31 cellular contexts compared by ENCODE assay signal in the genomic region with DNA sequence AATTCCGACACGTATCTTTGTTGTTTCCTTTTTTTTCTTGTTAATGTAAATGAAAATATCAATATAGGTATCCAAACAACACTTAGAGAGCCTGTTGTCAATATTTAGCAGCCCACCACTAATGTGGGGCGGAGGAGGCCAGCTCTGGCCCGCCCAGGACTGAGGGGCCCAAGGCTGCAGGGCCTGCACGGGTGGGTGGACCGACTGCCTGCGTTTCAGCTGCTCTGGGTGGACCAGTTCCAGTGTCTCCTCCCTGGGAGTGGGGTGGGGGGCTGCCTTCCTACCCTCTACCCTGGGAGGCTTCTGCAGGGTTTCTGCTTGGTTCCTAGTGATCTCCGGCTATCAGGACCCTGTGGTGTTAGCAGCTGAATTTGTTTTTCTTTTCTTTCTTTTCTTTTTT. TPM values are rescaled to one million over a fixed set of nuclear protein-coding genes. Genes with fewer than 3 reads are reported as not detected.
DNase-seq lines count a peak whose midpoint lies in the region; ATAC-seq and TF ChIP-seq lines count a peak whose summit lies in the region.
"Had no signal": no experiment of that assay in that cellular context is flagged by ENCODE, and none has a peak within 500 bp of the region (broad histone marks: within the 10 kb centered on the region; RNA-seq: fewer than 3 reads in every experiment).

No MANE protein-coding gene starts in this region.

- H3K27ac ChIP-seq in left ventricle myocardium inferior (replicated peaks), result no peak overlapping the region
- no peak overlapping the region for H3K27ac ChIP-seq in RWPE2 (ENCODE audit: poor library complexity, severe bottlenecking)
- H3K27ac ChIP-seq: BLaER1 treated with 17β-estradiol and CSF1 and Interleukin-3, amounts not matched to agents 10 nM and 100 nM; brain microvascular endothelial cell; gastroesophageal sphincter; upper lobe of left lung; WERI-Rb-1 had no signal

- H3K27me3 Mint-ChIP-seq in immature natural killer cell (ENCODE audit: low read depth in 3 of 3), result peaks cover 0 to 19% (median 10%) of the 10 kb centered on the region in 3 donors

- H3K4me3 ChIP-seq in left ventricle myocardium inferior (no peak overlapping the region), RWPE2 (ENCODE audit: severe bottlenecking) (no peak overlapping the region)
- H3K4me3 ChIP-seq: BLaER1 treated with 17β-estradiol and CSF1 and Interleukin-3, amounts not matched to agents 10 nM and 100 nM; gastroesophageal sphincter; GM23338; pancreas; smooth muscle cell; upper lobe of left lung had no signal

- peak overlapping the region in 4 of 6 donors; percentile 26 to 67 (median 48) for H3K27ac Mint-ChIP-seq in immature natural killer cell
- H3K27ac Mint-ChIP-seq in stimulated activated effector memory CD8-positive, alpha-beta T cell treated with anti-CD3 and anti-CD28 coated beads, Interleukin-12 subunit alpha, Interleukin-12 subunit beta, amount 100 ng/mL, for 72 hours, result peak overlapping the region; percentile 97
- H3K27ac Mint-ChIP-seq: GM23338, nephron had no signal

- peaks cover 0 to 6% (median 0%) of the 10 kb centered on the region in 3 donors for H3K36me3 Mint-ChIP-seq in immature natural killer cell
- peaks cover 41% of the 10 kb centered on the region for H3K36me3 Mint-ChIP-seq in stimulated activated effector memory CD8-positive, alpha-beta T cell treated with anti-CD3 and anti-CD28 coated beads, Interleukin-12 subunit alpha, Interleukin-12 subunit beta, amount 100 ng/mL, for 72 hours

- H3K4me1 Mint-ChIP-seq in immature natural killer cell, result peaks cover 71 to 75% of the 10 kb centered on the region in 2 donors
- H3K4me1 Mint-ChIP-seq in stimulated activated effector memory CD8-positive, alpha-beta T cell treated with anti-CD3 and anti-CD28 coated beads, Interleukin-12 subunit alpha, Interleukin-12 subunit beta, amount 100 ng/mL, for 72 hours, result peaks cover 76% of the 10 kb centered on the region

- intact Hi-C loops in Right ventricle myocardium superior (cut with DNase I), result no loop called here
- intact Hi-C loops in left ventricle myocardium inferior (cut with micrococcal nuclease), result no loop called here

- no peaks in the 10 kb centered on the region for H3K27me3 ChIP-seq in left ventricle myocardium inferior (ENCODE audit: low read depth)
- no peaks in the 10 kb centered on the region for H3K27me3 ChIP-seq in RWPE2 (ENCODE audit: insufficient read depth, poor library complexity, severe bottlenecking)
- H3K27me3 ChIP-seq: BLaER1 treated with 17β-estradiol and CSF1 and Interleukin-3, amounts not matched to agents 10 nM and 100 nM; brain microvascular endothelial cell; pancreas; upper lobe of left lung had no signal

- H3K4me1 ChIP-seq in left ventricle myocardium inferior, result peaks cover 14% of the 10 kb centered on the region
- H3K4me1 ChIP-seq in RWPE2 (ENCODE audit: insufficient read depth, poor library complexity, severe bottlenecking), result peaks cover 11% of the 10 kb centered on the region
- H3K4me1 ChIP-seq: gastroesophageal sphincter had no signal

- H3K9me3 ChIP-seq in left ventricle myocardium inferior (replicated peaks), result no peaks in the 10 kb centered on the region
- H3K9me3 ChIP-seq in RWPE2 (ENCODE audit: severe bottlenecking), result no peaks in the 10 kb centered on the region
- H3K9me3 ChIP-seq: BLaER1 treated with 17β-estradiol and CSF1 and Interleukin-3, amounts not matched to agents 10 nM and 100 nM; gastroesophageal sphincter; pancreas; upper lobe of left lung had no signal

- no peaks in the 10 kb centered on the region for H3K36me3 ChIP-seq in left ventricle myocardium inferior
- H3K36me3 ChIP-seq in RWPE2 (ENCODE audit: low read depth), result no peaks in the 10 kb centered on the region
- H3K36me3 ChIP-seq: BLaER1 treated with 17β-estradiol and CSF1 and Interleukin-3, amounts not matched to agents 10 nM and 100 nM; brain microvascular endothelial cell; gastroesophageal sphincter; pancreas; upper lobe of left lung; WERI-Rb-1 had no signal

- TF ChIP-seq CTCF in left ventricle myocardium inferior (IDR thresholded peaks at IDR 0.05; ENCODE audit: borderline replicate concordance), result no peak
- no peak for TF ChIP-seq CTCF in RWPE2 (IDR thresholded peaks at IDR 0.05; ENCODE audit: poor library complexity, severe bottlenecking)

- H3K4me3 Mint-ChIP-seq in immature natural killer cell, result peak overlapping the region in 1 of 5 donors; percentile 32
- H3K4me3 Mint-ChIP-seq in stimulated activated effector memory CD8-positive, alpha-beta T cell treated with anti-CD3 and anti-CD28 coated beads, Interleukin-12 subunit alpha, Interleukin-12 subunit beta, amount 100 ng/mL, for 72 hours, result no peak overlapping the region
- H3K4me3 Mint-ChIP-seq: GM23338, nephron had no signal

- H3K9me3 Mint-ChIP-seq in immature natural killer cell, result no peaks in the 10 kb centered on the region
- peaks cover 3% of the 10 kb centered on the region for H3K9me3 Mint-ChIP-seq in stimulated activated effector memory CD8-positive, alpha-beta T cell treated with anti-CD3 and anti-CD28 coated beads, Interleukin-12 subunit alpha, Interleukin-12 subunit beta, amount 100 ng/mL, for 72 hours
- H3K9me3 Mint-ChIP-seq: GM23338, nephron had no signal

- DNase-seq in Right ventricle myocardium superior (peak; percentile 26), left ventricle myocardium inferior (no peak), RWPE2 (ENCODE audit: low spot score) (peak; percentile 41), immature natural killer cell (no peak), nucleus accumbens (lab: John Stamatoyannopoulos, UW) (no peak), kidney glomerular epithelial cell (lab: John Stamatoyannopoulos, UW) (no peak)
- DNase-seq in stimulated activated effector memory CD8-positive, alpha-beta T cell treated with anti-CD3 and anti-CD28 coated beads, Interleukin-12 subunit alpha, Interleukin-12 subunit beta, amount 100 ng/mL, for 72 hours (ENCODE audit: low spot score in 2 of 2), result no peak
- DNase-seq in central memory CD4-positive, alpha-beta T cell, result no peak
- DNase-seq: activated CD4-positive, alpha-beta T cell treated with anti-CD3 and anti-CD28 coated beads, Interleukin-2, amount 50 U/mL, for 1 hour; activated naive CD4-positive, alpha-beta T cell; amniotic stem cell; brain microvascular endothelial cell; COR-L47; DMS53; hippocampal formation; stimulated activated CD4-positive, alpha-beta T cell treated with anti-CD3 and anti-CD28 coated beads, Interleukin-2, amount 100 ng/mL, for 24 hours; substantia nigra; SW 1271; T1000; WERI-Rb-1 had no signal

- ATAC-seq in Right ventricle myocardium superior (ENCODE audit: poor library complexity), result no peak
- no peak for ATAC-seq in RWPE2 (ENCODE audit: low read depth)
- ATAC-seq in stimulated activated effector memory CD8-positive, alpha-beta T cell treated with anti-CD3 and anti-CD28 coated beads, Interleukin-12 subunit alpha, Interleukin-12 subunit beta, amount 100 ng/mL, for 72 hours, result no peak
- ATAC-seq: gastroesophageal sphincter, GM23338, pancreas, Right ventricle myocardium inferior had no signal

RNA-seq across cellular contexts. Expression of a gene that starts 15.9 kb away (rescaled TPM):
- total RNA-seq in Right ventricle myocardium superior (23.0 TPM), left ventricle myocardium inferior (21.3 TPM)
- 100 to 1,000 TPM; 218 to 784 (median 395) TPM for polyA plus RNA-seq in immature natural killer cell
- total RNA-seq: OCI-LY7 had no signal

RNA-seq across cellular contexts. Expression of a gene that starts 55.6 kb away (rescaled TPM):
- total RNA-seq in Right ventricle myocardium superior (0.48 TPM), left ventricle myocardium inferior (0.36 TPM)
- 10 to 100 TPM; 13.1 to 18.4 (median 15.7) TPM for polyA plus RNA-seq in immature natural killer cell
- total RNA-seq: G401, GM23338, OCI-LY7 had no signal
- polyA plus RNA-seq: AG04450, GM23338, smooth muscle cell had no signal

Comparison
In these comparisons a context has a peak if more than half of its experiments do, and no peak if none do; other contexts are left out.
1. DNase-seq: peak in Right ventricle myocardium superior (single experiment) and RWPE2 (single experiment); none in left ventricle myocardium inferior (single experiment), immature natural killer cell (0 of 3), stimulated activated effector memory CD8-positive, alpha-beta T cell treated with anti-CD3 and anti-CD28 coated beads, Interleukin-12 subunit alpha, Interleukin-12 subunit beta, amount 100 ng/mL, for 72 hours (0 of 2), nucleus accumbens (0 of 56), kidney glomerular epithelial cell (single experiment) and central memory CD4-positive, alpha-beta T cell (single experiment).